17 cellular contexts compared by ENCODE assay signal in the genomic region with DNA sequence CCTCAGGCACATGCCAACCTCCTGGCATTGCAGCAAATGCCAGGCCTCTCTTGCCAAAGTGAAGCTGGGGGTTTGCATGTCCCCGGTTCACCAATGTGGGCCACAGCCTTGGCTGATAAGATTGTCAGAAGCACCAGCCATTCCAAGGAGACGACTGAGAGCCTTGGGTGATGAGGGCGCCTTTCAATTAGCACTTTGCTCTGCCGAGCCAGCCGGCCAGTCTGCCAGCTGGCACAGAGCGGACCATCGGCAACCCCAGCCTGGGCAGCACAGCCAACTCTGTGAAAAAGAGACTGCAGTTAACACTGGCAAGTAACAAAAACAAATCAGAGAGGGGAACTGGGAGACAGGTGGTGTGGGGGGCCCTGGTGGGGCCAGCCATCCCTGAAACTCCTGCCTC.
DNase-seq lines count a peak whose midpoint lies in the region; ATAC-seq and TF ChIP-seq lines count a peak whose summit lies in the region.
"Had no signal": no experiment of that assay in that cellular context is flagged by ENCODE, and none has a peak within 500 bp of the region (broad histone marks: within the 10 kb centered on the region; RNA-seq: fewer than 3 reads in every experiment).

No MANE protein-coding gene starts in this region.

- H3K23ac ChIP-seq in trophoblast cell (ENCODE audit: low read length): no peak overlapping the region

- peaks cover 5% of the 10 kb centered on the region for H3K4me1 ChIP-seq in body of pancreas
- peaks cover 0 to 17% (median 11%) of the 10 kb centered on the region in 12 donors for H3K4me1 ChIP-seq in heart left ventricle
- peaks cover 26 to 32% of the 10 kb centered on the region in 2 experiments for H3K4me1 ChIP-seq in trophoblast cell (ENCODE audit: control insufficient read depth in 1 of 2, insufficient read depth in 2 of 2, low read length in 2 of 2)
- peaks cover 0 to 5% of the 10 kb centered on the region in 2 donors for H3K4me1 ChIP-seq in thyroid gland
- H3K4me1 ChIP-seq: SJCRH30 had no signal

- H3K27ac ChIP-seq in body of pancreas (no peak overlapping the region), heart left ventricle (no peak overlapping the region), trophoblast cell (ENCODE audit: low read depth, low read length) (peak overlapping the region; percentile 94), thyroid gland (no peak overlapping the region)
- H3K27ac ChIP-seq: SJCRH30 had no signal

- TF ChIP-seq POLR2A in body of pancreas (IDR thresholded peaks at IDR 0.05): no peak
- no peak for TF ChIP-seq POLR2A in heart left ventricle (IDR thresholded peaks at IDR 0.05)
- no peak for TF ChIP-seq POLR2A in thyroid gland (IDR thresholded peaks at IDR 0.05)

- H3K14ac ChIP-seq in trophoblast cell (ENCODE audit: low read length): peak overlapping the region; percentile 69

- intact Hi-C loops in body of pancreas (cut with DNase I) (no loop called here), heart left ventricle (cut with DNase I) (no loop called here), thyroid gland (cut with DNase I) (no loop called here)

- peak overlapping the region; percentile 91 for H2BK5ac ChIP-seq in trophoblast cell (ENCODE audit: low read depth, low read length, poor library complexity)

- H2BK12ac ChIP-seq in trophoblast cell (ENCODE audit: low read length): peak overlapping the region; percentile 51

- H3K9ac ChIP-seq in trophoblast cell (ENCODE audit: low read length): no peak overlapping the region

- peaks cover 43% of the 10 kb centered on the region for H3K79me1 ChIP-seq in trophoblast cell (ENCODE audit: low read length)

- H4K91ac ChIP-seq in trophoblast cell (ENCODE audit: low read depth, low read length): peak overlapping the region; percentile 89

- DNase-seq in body of pancreas (peak in 2 of 4 donors; percentile 21 to 26), heart left ventricle (peak in 3 of 5 donors; percentile 45 to 68 (median 58)), trophoblast cell (no peak), thyroid gland (peak; percentile 17 to 56), NCI-H1105 treated with DMSO at 0.1 percent for 48 hours (lab: John Stamatoyannopoulos, UW) (no peak), T-helper 9 cell (no peak)
- no peak for DNase-seq in stimulated activated CD4-positive, alpha-beta T cell treated with anti-CD3 and anti-CD28 coated beads, Interleukin-15, amount 100 ng/mL, for 24 hours
- DNase-seq: activated CD8-positive, alpha-beta memory T cell treated with anti-CD3 and anti-CD28 coated beads for 24 hours; activated naive CD8-positive, alpha-beta T cell treated with anti-CD3 and anti-CD28 coated beads, Interleukin-2, amount 10 ng/mL, durations not matched to agents 7 days and 5 days; AML-193; cerebellar nuclear complex; GDM1; NCI-H2029; NCI-H524 treated with DMSO at 0.1 percent for 48 hours; SJCRH30; T-helper 17 cell had no signal

- H3K9me3 ChIP-seq in body of pancreas (no peaks in the 10 kb centered on the region), heart left ventricle (no peaks in the 10 kb centered on the region), trophoblast cell (ENCODE audit: insufficient read depth, low read depth, low read length) (no peaks in the 10 kb centered on the region), thyroid gland (no peaks in the 10 kb centered on the region)
- H3K9me3 ChIP-seq: SJCRH30 had no signal

- ATAC-seq in body of pancreas (peak; percentile 33), heart left ventricle (peak; percentile 41 to 78 (median 68))
- ATAC-seq: T-helper 17 cell, WTC11 had no signal

- peak overlapping the region; percentile 95 for H2BK120ac ChIP-seq in trophoblast cell (ENCODE audit: insufficient read depth, low read length, poor library complexity)

- peak overlapping the region; percentile 11 for H3K4me2 ChIP-seq in trophoblast cell (ENCODE audit: low read length)

- H4K12ac ChIP-seq in trophoblast cell (ENCODE audit: low read depth, low read length): peak overlapping the region; percentile 4

- 24 to 26% methylated on average over 6 to 7 of the region's 7 CpGs for WGBS in body of pancreas, 2 donors
- 36 to 64% (median 51%) methylated on average over 7 of the region's 7 CpGs for WGBS in heart left ventricle, 4 donors
- no CpG with 5 or more reads among the region's 7 CpGs for WGBS in trophoblast cell (ENCODE audit: extremely low coverage, insufficient coverage, insufficient read length)
- WGBS in thyroid gland, 2 donors: 43 to 72% methylated on average over 7 of the region's 7 CpGs

- H3K27me3 ChIP-seq in body of pancreas (no peaks in the 10 kb centered on the region), heart left ventricle (no peaks in the 10 kb centered on the region), trophoblast cell (ENCODE audit: insufficient read depth, low read length) (no peaks in the 10 kb centered on the region), thyroid gland (no peaks in the 10 kb centered on the region)
- H3K27me3 ChIP-seq: SJCRH30 had no signal

- H2AK5ac ChIP-seq in trophoblast cell (ENCODE audit: low read length): peak overlapping the region; percentile 72

- peak overlapping the region; percentile 56 for H3K4ac ChIP-seq in trophoblast cell (ENCODE audit: low read depth, low read length)

- H3K18ac ChIP-seq in trophoblast cell (ENCODE audit: low read length): peak overlapping the region; percentile 31

- TF ChIP-seq CTCF in body of pancreas (IDR thresholded peaks at IDR 0.05): no peak
- no peak for TF ChIP-seq CTCF in heart left ventricle (IDR thresholded peaks at IDR 0.05)
- TF ChIP-seq CTCF in thyroid gland (IDR thresholded peaks at IDR 0.05): no peak

- H2AFZ ChIP-seq in trophoblast cell (ENCODE audit: insufficient read depth, low read length, poor library complexity): no peak overlapping the region

- H4K8ac ChIP-seq in trophoblast cell (ENCODE audit: low read depth, low read length): peak overlapping the region; percentile 55

- H3K4me3 ChIP-seq in body of pancreas: no peak overlapping the region
- no peak overlapping the region for H3K4me3 ChIP-seq in heart left ventricle
- no peak overlapping the region for H3K4me3 ChIP-seq in trophoblast cell (ENCODE audit: low read depth, low read length)
- no peak overlapping the region for H3K4me3 ChIP-seq in thyroid gland (replicated peaks in 1 of 3)
- H3K4me3 ChIP-seq: SJCRH30 had no signal

- peaks cover 6% of the 10 kb centered on the region for H3K79me2 ChIP-seq in trophoblast cell (ENCODE audit: control insufficient read depth, insufficient read depth, low read length, poor library complexity)

- H3K36me3 ChIP-seq in body of pancreas (replicated peaks in 1 of 2; ENCODE audit: insufficient read depth in 1 of 2, low read depth in 2 of 2): no peaks in the 10 kb centered on the region
- H3K36me3 ChIP-seq in heart left ventricle: no peaks in the 10 kb centered on the region
- no peaks in the 10 kb centered on the region for H3K36me3 ChIP-seq in trophoblast cell (ENCODE audit: control insufficient read depth in 1 of 2, insufficient read depth in 2 of 2, low read length in 2 of 2)
- no peaks in the 10 kb centered on the region for H3K36me3 ChIP-seq in thyroid gland
- H3K36me3 ChIP-seq: SJCRH30 had no signal

Comparison
In these comparisons a context has a peak if more than half of its experiments do, and no peak if none do; other contexts are left out.
1. DNase-seq: peak in heart left ventricle (3 of 5) and thyroid gland (2 of 2); none in trophoblast cell (0 of 2), NCI-H1105 treated with DMSO at 0.1 percent for 48 hours (single experiment), T-helper 9 cell (single experiment) and stimulated activated CD4-positive, alpha-beta T cell treated with anti-CD3 and anti-CD28 coated beads, Interleukin-15, amount 100 ng/mL, for 24 hours (single experiment).